In the genomic region with DNA sequence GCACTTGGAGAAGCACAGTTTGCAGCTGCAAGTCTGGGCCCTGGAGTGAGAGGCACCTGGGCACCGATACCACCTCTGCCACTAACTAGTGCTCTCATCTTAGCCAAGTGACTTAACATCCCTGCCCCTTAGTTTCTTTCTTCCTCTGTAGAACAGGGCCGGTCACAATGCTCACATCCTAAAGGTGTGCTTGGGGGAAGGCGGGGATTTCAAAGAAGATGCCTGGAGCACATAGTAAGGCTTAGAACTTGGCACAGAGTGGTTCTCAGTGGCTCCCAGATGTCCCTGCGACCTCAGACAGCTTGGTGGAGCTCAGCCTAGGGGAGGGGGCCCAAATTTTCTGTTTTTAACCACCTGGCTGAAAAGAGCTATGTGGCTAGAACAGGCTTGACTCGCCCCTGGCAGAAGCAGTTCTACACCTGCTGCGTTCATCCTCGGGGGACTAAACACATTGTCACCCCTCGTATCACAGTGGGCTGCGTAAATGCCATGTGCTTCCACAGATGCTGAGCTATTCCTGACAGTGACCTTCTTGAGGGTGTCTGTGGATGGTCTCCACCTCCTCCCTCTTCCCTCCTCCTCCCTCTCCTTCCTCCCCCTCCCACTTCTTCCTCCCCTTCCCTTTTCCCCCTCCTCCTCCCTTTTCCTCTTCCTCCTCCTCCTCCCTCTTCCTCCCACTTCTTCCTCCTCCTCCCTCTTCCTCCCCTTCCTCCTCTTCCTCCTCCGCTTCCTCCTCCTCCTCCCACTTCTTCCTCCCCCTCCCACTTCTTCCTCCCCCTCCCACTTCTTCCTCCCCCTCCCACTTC, we compare ENCODE assay signal across 27 cellular contexts.
"Had no signal": no experiment of that assay in that cellular context is flagged by ENCODE, and none has a peak within 500 bp of the region (broad histone marks: within the 10 kb centered on the region; RNA-seq: fewer than 3 reads in every experiment).

No MANE protein-coding gene starts in this region.

- H3K36me3 Mint-ChIP-seq: activated CD8-positive, alpha-beta memory T cell treated with anti-CD3 and anti-CD28 coated beads, Interleukin-2, amount 10 ng/mL, durations not matched to agents 7 days and 5 days; activated naive CD8-positive, alpha-beta T cell; natural killer cell; neural progenitor cell; stimulated activated naive B cell treated with anti-CD40 and anti-IgM and Interleukin-4, amounts not matched to agents 10 μg/mL and 1 μg/mL and 100 μg/mL, for 72 hours had no signal

- H3K27ac Mint-ChIP-seq: activated B cell treated with CpG ODN at 0.5 μM for 24 hours; activated CD8-positive, alpha-beta memory T cell treated with anti-CD3 and anti-CD28 coated beads, Interleukin-2, amount 10 ng/mL, durations not matched to agents 7 days and 5 days; activated CD8-positive, alpha-beta T cell treated with anti-CD3 and anti-CD28 coated beads, Interleukin-2, amount 10 ng/mL, durations not matched to agents 7 days and 5 days; dendritic cell treated with granulocyte-macrophage colony-stimulating factor and Interleukin-4, amounts not matched to agents 40 ng/mL and 50 ng/mL, for 4 days; natural killer cell; neural progenitor cell; stimulated activated naive B cell treated with anti-CD40 and anti-IgM and Interleukin-4, amounts not matched to agents 10 μg/mL and 1 μg/mL and 100 μg/mL, for 72 hours had no signal

- H3K4me1 ChIP-seq: esophagus muscularis mucosa, left lung, lower lobe of right lung, neural progenitor cell, right atrium auricular region, stomach, upper lobe of left lung had no signal

- H3K27ac ChIP-seq: esophagus muscularis mucosa, left lung, lower lobe of right lung, neural progenitor cell, right atrium auricular region, stomach, upper lobe of left lung had no signal

- H3K4me3 Mint-ChIP-seq: activated B cell treated with CpG ODN at 0.5 μM for 24 hours; activated CD8-positive, alpha-beta memory T cell treated with anti-CD3 and anti-CD28 coated beads, Interleukin-2, amount 10 ng/mL, durations not matched to agents 7 days and 5 days; activated CD8-positive, alpha-beta T cell treated with anti-CD3 and anti-CD28 coated beads, Interleukin-2, amount 10 ng/mL, durations not matched to agents 7 days and 5 days; activated naive CD8-positive, alpha-beta T cell; central memory CD8-positive, alpha-beta T cell; dendritic cell treated with granulocyte-macrophage colony-stimulating factor and Interleukin-4, amounts not matched to agents 40 ng/mL and 50 ng/mL, for 4 days; natural killer cell; neural progenitor cell; stimulated activated naive B cell treated with anti-CD40 and anti-IgM and Interleukin-4, amounts not matched to agents 10 μg/mL and 1 μg/mL and 100 μg/mL, for 72 hours had no signal

- H3K36me3 ChIP-seq: esophagus muscularis mucosa, left lung, lower lobe of right lung, neural progenitor cell, right atrium auricular region, stomach, thyroid gland, upper lobe of left lung had no signal

- H3K9ac ChIP-seq: neural progenitor cell had no signal

- FAIRE-seq: bronchial epithelial cell, islet of Langerhans had no signal

- ATAC-seq: activated CD8-positive, alpha-beta memory T cell treated with anti-CD3 and anti-CD28 coated beads, Interleukin-2, amount 10 ng/mL, durations not matched to agents 7 days and 5 days; activated CD8-positive, alpha-beta T cell treated with anti-CD3 and anti-CD28 coated beads, Interleukin-2, amount 10 ng/mL, durations not matched to agents 7 days and 5 days; left lung; lower lobe of right lung; natural killer cell; stimulated activated naive B cell treated with anti-CD40 and anti-IgM and Interleukin-4, amounts not matched to agents 10 μg/mL and 1 μg/mL and 100 μg/mL, for 72 hours had no signal

- H3K27me3 Mint-ChIP-seq: activated CD8-positive, alpha-beta memory T cell treated with anti-CD3 and anti-CD28 coated beads, Interleukin-2, amount 10 ng/mL, durations not matched to agents 7 days and 5 days; activated naive CD8-positive, alpha-beta T cell had no signal

- H3K9me3 ChIP-seq: esophagus muscularis mucosa, left lung, lower lobe of right lung, right atrium auricular region, stomach, thyroid gland, upper lobe of left lung had no signal

- H3K4me3 ChIP-seq: esophagus muscularis mucosa, left lung, lower lobe of right lung, neural progenitor cell, right atrium auricular region, stomach, thyroid gland, upper lobe of left lung had no signal

- H3K4me1 Mint-ChIP-seq: activated B cell treated with CpG ODN at 0.5 μM for 24 hours; activated CD8-positive, alpha-beta memory T cell treated with anti-CD3 and anti-CD28 coated beads, Interleukin-2, amount 10 ng/mL, durations not matched to agents 7 days and 5 days; central memory CD8-positive, alpha-beta T cell; natural killer cell had no signal

- H3K27me3 ChIP-seq: neural progenitor cell, right atrium auricular region, thyroid gland, upper lobe of left lung had no signal

- DNase-seq: activated B cell treated with CpG ODN at 0.5 μM for 24 hours; activated CD4-positive, alpha-beta T cell treated with anti-CD3 and anti-CD28 coated beads, Interleukin-2, amount 50 U/mL, for 1 hour; activated CD8-positive, alpha-beta memory T cell treated with anti-CD3 and anti-CD28 coated beads, Interleukin-2, amount 10 ng/mL, durations not matched to agents 7 days and 5 days; activated CD8-positive, alpha-beta T cell treated with anti-CD3 and anti-CD28 coated beads, Interleukin-2, amount 10 ng/mL, durations not matched to agents 7 days and 5 days; activated naive CD4-positive, alpha-beta T cell; activated T-cell treated with anti-CD3 and anti-CD28 coated beads, Interleukin-2, amount 50 U/mL, for 48 hours; anterior cingulate cortex; foreskin melanocyte; left lung; lower lobe of right lung; mesendoderm; natural killer cell; stimulated activated CD4-positive, alpha-beta T cell treated with anti-CD3 and anti-CD28 coated beads, Interleukin-15, amount 100 ng/mL, for 24 hours; stimulated activated CD4-positive, alpha-beta T cell treated with anti-CD3 and anti-CD28 coated beads, Interleukin-2, amount 100 ng/mL, for 24 hours; stimulated activated naive B cell treated with anti-CD40 and anti-IgM and Interleukin-4, amounts not matched to agents 10 μg/mL and 1 μg/mL and 100 μg/mL, for 72 hours; stomach; T1000; thyroid gland; upper lobe of left lung had no signal

- H3K9me3 Mint-ChIP-seq: activated B cell treated with CpG ODN at 0.5 μM for 24 hours; central memory CD8-positive, alpha-beta T cell; natural killer cell; neural progenitor cell had no signal

- H3K4me2 ChIP-seq: neural progenitor cell had no signal
